In genomic region chr1:236066828-236067386, GRCh38 we compare ENCODE assay signal across 1 cellular context.
TF ChIP-seq lines count a peak whose summit lies in the region.

No MANE protein-coding gene starts in this region.

TF ChIP-seq in HepG2, 621 proteins besides CTCF, POLR2A, EP300 and RAD21 (continued from another document):
- TF ChIP-seq LRRFIP1 (CRISPR knock-in tag; conservative IDR thresholded peaks at IDR 0.05) (no peak), ZNF354B (CRISPR knock-in tag; IDR thresholded peaks at IDR 0.05) (no peak), THAP9 (CRISPR knock-in tag; IDR thresholded peaks at IDR 0.05; ENCODE audit: borderline replicate concordance) (no peak), GATA4 (IDR thresholded peaks at IDR 0.05; ENCODE audit: borderline replicate concordance, low read depth) (no peak), GPN1 (CRISPR knock-in tag; IDR thresholded peaks at IDR 0.05; ENCODE audit: borderline replicate concordance) (no peak), PHF21A (CRISPR knock-in tag; IDR thresholded peaks at IDR 0.05) (no peak), FOXM1 (CRISPR knock-in tag; IDR thresholded peaks at IDR 0.05) (no peak), ZNF550 (CRISPR knock-in tag; IDR thresholded peaks at IDR 0.05; ENCODE audit: borderline replicate concordance) (no peak), CCDC6 (CRISPR knock-in tag; IDR thresholded peaks at IDR 0.05) (no peak), RBFOX2 (IDR thresholded peaks at IDR 0.05; ENCODE audit: low read depth, low read length) (peak; percentile 19; the same call in 1 of the 2 replicates), ZNF878 (CRISPR knock-in tag; IDR thresholded peaks at IDR 0.05) (no peak), ZFP82 (CRISPR knock-in tag; IDR thresholded peaks at IDR 0.05; ENCODE audit: borderline replicate concordance) (no peak), AHR (CRISPR knock-in tag; IDR thresholded peaks at IDR 0.05) (no peak), SALL1 (CRISPR knock-in tag; IDR thresholded peaks at IDR 0.05) (0 out of 2 replicates have a peak, but pooled peaks have one; percentile 15), CENPT (CRISPR knock-in tag; IDR thresholded peaks at IDR 0.05; ENCODE audit: low read depth) (no peak), HHEX (CRISPR knock-in tag; IDR thresholded peaks at IDR 0.05) (no peak), RCOR2 (CRISPR knock-in tag; IDR thresholded peaks at IDR 0.05) (no peak), NFE2 (CRISPR knock-in tag; IDR thresholded peaks at IDR 0.05) (no peak), NFYB (CRISPR knock-in tag; IDR thresholded peaks at IDR 0.05) (no peak)
- TF ChIP-seq, protein P1, sequence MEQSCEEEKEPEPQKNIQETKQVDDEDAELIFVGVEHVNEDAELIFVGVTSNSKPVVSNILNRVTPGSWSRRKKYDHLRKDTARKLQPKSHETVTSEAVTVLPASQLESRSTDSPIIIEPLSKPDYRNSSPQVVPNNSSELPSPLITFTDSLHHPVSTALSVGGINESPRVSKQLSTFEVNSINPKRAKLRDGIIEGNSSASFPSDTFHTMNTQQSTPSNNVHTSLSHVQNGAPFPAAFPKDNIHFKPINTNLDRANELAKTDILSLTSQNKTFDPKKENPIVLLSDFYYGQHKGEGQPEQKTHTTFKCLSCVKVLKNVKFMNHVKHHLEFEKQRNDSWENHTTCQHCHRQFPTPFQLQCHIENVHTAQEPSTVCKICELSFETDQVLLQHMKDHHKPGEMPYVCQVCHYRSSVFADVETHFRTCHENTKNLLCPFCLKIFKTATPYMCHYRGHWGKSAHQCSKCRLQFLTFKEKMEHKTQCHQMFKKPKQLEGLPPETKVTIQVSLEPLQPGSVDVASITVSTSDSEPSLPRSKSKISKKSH (CRISPR knock-in tag; IDR thresholded peaks at IDR 0.05; ENCODE audit: borderline replicate concordance): no peak
- TF ChIP-seq, protein P2, sequence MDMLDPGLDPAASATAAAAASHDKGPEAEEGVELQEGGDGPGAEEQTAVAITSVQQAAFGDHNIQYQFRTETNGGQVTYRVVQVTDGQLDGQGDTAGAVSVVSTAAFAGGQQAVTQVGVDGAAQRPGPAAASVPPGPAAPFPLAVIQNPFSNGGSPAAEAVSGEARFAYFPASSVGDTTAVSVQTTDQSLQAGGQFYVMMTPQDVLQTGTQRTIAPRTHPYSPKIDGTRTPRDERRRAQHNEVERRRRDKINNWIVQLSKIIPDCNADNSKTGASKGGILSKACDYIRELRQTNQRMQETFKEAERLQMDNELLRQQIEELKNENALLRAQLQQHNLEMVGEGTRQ (IDR thresholded peaks at IDR 0.05; ENCODE audit: low read depth, low read length): no peak
- TF ChIP-seq, protein P2 (CRISPR knock-in tag; IDR thresholded peaks at IDR 0.05; ENCODE audit: borderline replicate concordance): peak; percentile 18; the same call in 1 of the 2 replicates
